ENCODE assay signal across 1 cellular context in genomic region chr17:66450008-66450856, GRCh38.
TF ChIP-seq lines count a peak whose summit lies in the region.

No MANE protein-coding gene starts in this region.

TF ChIP-seq in HepG2, 621 proteins besides CTCF, POLR2A, EP300 and RAD21 (continued from another document):
- peak; percentile 86 for TF ChIP-seq ZBTB33 (CRISPR knock-in tag; IDR thresholded peaks at IDR 0.05)
- TF ChIP-seq ATM (IDR thresholded peaks at IDR 0.05; ENCODE audit: borderline replicate concordance), result no peak
- no peak for TF ChIP-seq ZNF660 (CRISPR knock-in tag; IDR thresholded peaks at IDR 0.05; ENCODE audit: borderline replicate concordance, low read depth)
- no peak for TF ChIP-seq ZFP90 (CRISPR knock-in tag; IDR thresholded peaks at IDR 0.05; ENCODE audit: borderline replicate concordance)
- TF ChIP-seq ZNF616 (CRISPR knock-in tag; IDR thresholded peaks at IDR 0.05; ENCODE audit: low read depth), result no peak
- peak; percentile 52; the same call in 1 of the 2 replicates for TF ChIP-seq HOMEZ (CRISPR knock-in tag; IDR thresholded peaks at IDR 0.05; ENCODE audit: low read depth)
- TF ChIP-seq ZNF501 (CRISPR knock-in tag; IDR thresholded peaks at IDR 0.05), result 0 out of 2 replicates have a peak, but pooled peaks have one; percentile 39
- peak; percentile 69 for TF ChIP-seq ZNF629 (CRISPR knock-in tag; conservative IDR thresholded peaks at IDR 0.05)
- TF ChIP-seq MLLT10 (CRISPR knock-in tag; IDR thresholded peaks at IDR 0.05), result no peak
- TF ChIP-seq SALL1 (CRISPR knock-in tag; IDR thresholded peaks at IDR 0.05), result peak; percentile 33; the same call in 1 of the 2 replicates
- TF ChIP-seq ZNF687 (CRISPR knock-in tag; IDR thresholded peaks at IDR 0.05), result peak; percentile 17; the same call in 1 of the 2 replicates
- 0 out of 2 replicates have a peak, but pooled peaks have one; percentile 30 for TF ChIP-seq HNF1B (CRISPR knock-in tag; IDR thresholded peaks at IDR 0.05)
- TF ChIP-seq ZNF580 (CRISPR knock-in tag; IDR thresholded peaks at IDR 0.05; ENCODE audit: borderline replicate concordance, low read depth), result no peak
- TF ChIP-seq CEBPG (CRISPR knock-in tag; IDR thresholded peaks at IDR 0.05), result peak; percentile 94
- 0 out of 2 replicates have a peak, but pooled peaks have one; percentile 17 for TF ChIP-seq ZBTB39 (CRISPR knock-in tag; IDR thresholded peaks at IDR 0.05)
- peak; percentile 47; the same call in 1 of the 2 replicates for TF ChIP-seq ZBTB38 (CRISPR knock-in tag; IDR thresholded peaks at IDR 0.05)
- 0 out of 2 replicates have a peak, but pooled peaks have one; percentile 41 for TF ChIP-seq ZNF784 (CRISPR knock-in tag; IDR thresholded peaks at IDR 0.05; ENCODE audit: borderline replicate concordance)
- 0 out of 2 replicates have a peak, but pooled peaks have one; percentile 31 for TF ChIP-seq ZSCAN21 (CRISPR knock-in tag; IDR thresholded peaks at IDR 0.05; ENCODE audit: borderline replicate concordance)
- no peak for TF ChIP-seq ATF4 (CRISPR knock-in tag; IDR thresholded peaks at IDR 0.05)
- TF ChIP-seq ZMYM3 (CRISPR knock-in tag; IDR thresholded peaks at IDR 0.05), result peak; percentile 62
- TF ChIP-seq MED1 (CRISPR knock-in tag; IDR thresholded peaks at IDR 0.05), result no peak
- TF ChIP-seq KMT2A (CRISPR knock-in tag; IDR thresholded peaks at IDR 0.05), result no peak
- peak; percentile 94 for TF ChIP-seq CEBPB (IDR thresholded peaks at IDR 0.05; ENCODE audit: borderline replicate concordance, low read depth, low read length)
- TF ChIP-seq ZNF20 (CRISPR knock-in tag; IDR thresholded peaks at IDR 0.05), result no peak
- TF ChIP-seq RCOR2 (CRISPR knock-in tag; IDR thresholded peaks at IDR 0.05), result peak; percentile 28; the same call in 1 of the 2 replicates
- 0 out of 2 replicates have a peak, but pooled peaks have one; percentile 20 for TF ChIP-seq ZNF121 (CRISPR knock-in tag; IDR thresholded peaks at IDR 0.05)
- peak; percentile 23 for TF ChIP-seq TEAD3 (CRISPR knock-in tag; optimal IDR thresholded peaks at IDR 0.05; ENCODE audit: borderline replicate concordance)
- TF ChIP-seq ZNF891 (CRISPR knock-in tag; IDR thresholded peaks at IDR 0.05), result no peak
- TF ChIP-seq FOXP4 (CRISPR knock-in tag; IDR thresholded peaks at IDR 0.05), result peak; percentile 17; the same call in 1 of the 2 replicates
- no peak for TF ChIP-seq SNAPC4 (CRISPR knock-in tag; IDR thresholded peaks at IDR 0.05)
- 0 out of 2 replicates have a peak, but pooled peaks have one; percentile 31 for TF ChIP-seq HDAC1 (CRISPR knock-in tag; IDR thresholded peaks at IDR 0.05)
- TF ChIP-seq HNF4A (CRISPR knock-in tag; IDR thresholded peaks at IDR 0.05), result peak; percentile 31; the same call in 1 of the 2 replicates
- TF ChIP-seq NR2F6 (IDR thresholded peaks at IDR 0.05), result peak; percentile 20; the same call in 1 of the 2 replicates
- 0 out of 2 replicates have a peak, but pooled peaks have one; percentile 54 for TF ChIP-seq NR2F6 (CRISPR knock-in tag; IDR thresholded peaks at IDR 0.05)
- no peak for TF ChIP-seq HNRNPLL (IDR thresholded peaks at IDR 0.05; ENCODE audit: low read depth, low read length, poor library complexity, severe bottlenecking)
- TF ChIP-seq TARDBP (CRISPR knock-in tag; IDR thresholded peaks at IDR 0.05), result 0 out of 2 replicates have a peak, but pooled peaks have one; percentile 51
- 0 out of 2 replicates have a peak, but pooled peaks have one; percentile 35 for TF ChIP-seq PPARG (CRISPR knock-in tag; conservative IDR thresholded peaks at IDR 0.05)
- TF ChIP-seq SAP130 (CRISPR knock-in tag; IDR thresholded peaks at IDR 0.05; ENCODE audit: low read depth), result peak; percentile 17; the same call in 1 of the 2 replicates
